ENCODE assay signal across 12 cellular contexts in genomic region chr2:130374587-130375290, GRCh38. TPM values are rescaled to one million over a fixed set of nuclear protein-coding genes. Genes with fewer than 3 reads are reported as not detected.
DNase-seq lines count a peak whose midpoint lies in the region; ATAC-seq, FAIRE-seq and TF ChIP-seq lines count a peak whose summit lies in the region.
"Had no signal": no experiment of that assay in that cellular context is flagged by ENCODE, and none has a peak within 500 bp of the region (broad histone marks: within the 10 kb centered on the region; RNA-seq: fewer than 3 reads in every experiment).

No MANE protein-coding gene starts in this region.

- peaks cover 15% of the 10 kb centered on the region for H3K36me3 Mint-ChIP-seq in astrocyte (ENCODE audit: low read depth, unreplicated experiment)

- BruUV-seq in HCT116 (replicated peaks; lab: Mats Ljungman, UMichigan): no TSS peak

- H3K4me1 Mint-ChIP-seq in astrocyte (ENCODE audit: low read depth, unreplicated experiment): peaks cover 24% of the 10 kb centered on the region

- H3K23ac ChIP-seq in mesenchymal stem cell (ENCODE audit: low read length in 2 of 2): peak overlapping the region in 1 of 2 experiments; percentile 46

- H3K9me2 ChIP-seq in HCT116 (ENCODE audit: insufficient read depth): no peaks in the 10 kb centered on the region

- TF ChIP-seq CTCF in HCT116 (IDR thresholded peaks at IDR 0.05 in 2 of 3, conservative IDR thresholded peaks at IDR 0.05 in 1 of 3; ENCODE audit: borderline replicate concordance in 1 of 3, insufficient read depth in 1 of 3, low read depth in 2 of 3, low read length in 2 of 3) (no peak), astrocyte (IDR thresholded peaks at IDR 0.05; ENCODE audit: insufficient read depth, low read depth, low read length) (no peak)

- peak overlapping the region in 1 of 2 experiments; percentile 13 for H3K18ac ChIP-seq in mesenchymal stem cell (ENCODE audit: low read depth in 1 of 2, low read length in 2 of 2)

- H3K27me3 ChIP-seq in BLaER1 treated with 17β-estradiol and CSF1 and Interleukin-3, amounts not matched to agents 10 nM and 100 nM: no peaks in the 10 kb centered on the region
- H3K27me3 ChIP-seq in HCT116 (ENCODE audit: insufficient read depth, low read length) (no peaks in the 10 kb centered on the region), astrocyte (ENCODE audit: insufficient read depth, low read length) (no peaks in the 10 kb centered on the region), mesenchymal stem cell (ENCODE audit: control insufficient read depth in 1 of 2, insufficient read depth in 1 of 2, low read length in 2 of 2) (no peaks in the 10 kb centered on the region)

- peak overlapping the region; percentile 55 for H2BK15ac ChIP-seq in mesenchymal stem cell (ENCODE audit: low read depth, poor library complexity, severe bottlenecking)

- peak overlapping the region; percentile 38 for H2AK5ac ChIP-seq in mesenchymal stem cell (ENCODE audit: low read length, severe bottlenecking)

- FAIRE-seq in astrocyte (lab: Jason Lieb, UNC): no peak
- FAIRE-seq: H1, small intestine had no signal

- CTCF ChIA-PET in HCT116 (lab: Charles Lee): interaction anchor here (2.6 kb wide), 1 partner anchor 32 kb away, joined by 12 read pairs; the partner anchor contains the start of gene IMP4

- H4K8ac ChIP-seq in mesenchymal stem cell (ENCODE audit: low read length): peak overlapping the region; percentile 71

- no peak overlapping the region for H2BK5ac ChIP-seq in mesenchymal stem cell (ENCODE audit: low read depth, low read length, poor library complexity, severe bottlenecking)

- intact Hi-C loops in HCT116 (cut with micrococcal nuclease): loop anchor here (5.0 kb wide), 1 partner anchor 42 kb away; no protein-coding TSS in a partner anchor

- H3K27ac Mint-ChIP-seq in astrocyte (ENCODE audit: unreplicated experiment): peak overlapping the region; percentile 73

- no peak for TF ChIP-seq RAD21 in HCT116 (IDR thresholded peaks at IDR 0.05; ENCODE audit: low read depth)

- H3K4me1 ChIP-seq in BLaER1 treated with 17β-estradiol and CSF1 and Interleukin-3, amounts not matched to agents 10 nM and 100 nM: peaks cover 70 to 91% (median 85%) of the 10 kb centered on the region in 10 experiments
- H3K4me1 ChIP-seq in HCT116 (ENCODE audit: control insufficient read depth in 1 of 2, insufficient read depth in 2 of 2, low read length in 2 of 2): peaks cover 17 to 32% of the 10 kb centered on the region in 2 experiments; a peak in 3 of 4 replicates
- peaks cover 26% of the 10 kb centered on the region for H3K4me1 ChIP-seq in astrocyte (ENCODE audit: insufficient read depth, low read length)
- H3K4me1 ChIP-seq in mesenchymal stem cell (ENCODE audit: control insufficient read depth, insufficient read depth, low read depth, low read length): peaks cover 23% of the 10 kb centered on the region

- H2AFZ ChIP-seq in HCT116 (ENCODE audit: low read depth, low read length, poor library complexity, severe bottlenecking) (no peak overlapping the region), astrocyte (ENCODE audit: low read depth, low read length) (no peak overlapping the region), mesenchymal stem cell (ENCODE audit: low read depth, low read length) (no peak overlapping the region)

- no peak for TF ChIP-seq POLR2A in HCT116 (IDR thresholded peaks at IDR 0.05; ENCODE audit: borderline replicate concordance, extremely low read depth, insufficient read depth, insufficient read length)

- peaks cover 0 to 56% (median 25%) of the 10 kb centered on the region in 11 experiments; a peak in 16 of 22 replicates for H4K20me1 ChIP-seq in BLaER1 treated with 17β-estradiol and CSF1 and Interleukin-3, amounts not matched to agents 10 nM and 100 nM
- H4K20me1 ChIP-seq in HCT116 (ENCODE audit: insufficient read depth) (no peaks in the 10 kb centered on the region), astrocyte (ENCODE audit: insufficient read depth, low read length) (peaks cover 47% of the 10 kb centered on the region)

- H3K27ac ChIP-seq in BLaER1 treated with 17β-estradiol and CSF1 and Interleukin-3, amounts not matched to agents 10 nM and 100 nM: peak overlapping the region in 3 of 11 experiments; percentile 3 to 88 (median 8); a peak in 3 of 22 replicates
- H3K27ac ChIP-seq in HCT116 (ENCODE audit: low read depth, low read length): no peak overlapping the region
- H3K27ac ChIP-seq in astrocyte (ENCODE audit: low read depth, low read length): no peak overlapping the region
- H3K27ac ChIP-seq in mesenchymal stem cell (ENCODE audit: low read length, poor library complexity, severe bottlenecking): no peak overlapping the region

- H3K14ac ChIP-seq in mesenchymal stem cell (ENCODE audit: low read length in 2 of 2): peak overlapping the region in 1 of 2 experiments; percentile 35

- peak overlapping the region; percentile 48 for H4K91ac ChIP-seq in mesenchymal stem cell (ENCODE audit: low read length)

- peak overlapping the region in 1 of 10 experiments; percentile 89; a peak in 2 of 20 replicates for H3K4me3 ChIP-seq in BLaER1 treated with 17β-estradiol and CSF1 and Interleukin-3, amounts not matched to agents 10 nM and 100 nM
- H3K4me3 ChIP-seq in HCT116 (replicated peaks in 1 of 2; ENCODE audit: low read depth in 1 of 2, low read length in 2 of 2) (no peak overlapping the region), astrocyte (ENCODE audit: insufficient read depth, low read depth, low read length) (no peak overlapping the region), mesenchymal stem cell (ENCODE audit: insufficient read depth in 1 of 2, low read depth in 1 of 2, low read length in 2 of 2) (peak overlapping the region in 1 of 2 experiments; percentile 46)

- H3K9me3 ChIP-seq in BLaER1 treated with 17β-estradiol and CSF1 and Interleukin-3, amounts not matched to agents 10 nM and 100 nM (replicated peaks in 1 of 11): no peaks in the 10 kb centered on the region
- H3K9me3 ChIP-seq in HCT116 (ENCODE audit: control insufficient read depth in 1 of 2, insufficient read depth in 1 of 2, low read depth in 1 of 2, low read length in 2 of 2) (no peaks in the 10 kb centered on the region), astrocyte (ENCODE audit: insufficient read depth, low read depth, low read length) (no peaks in the 10 kb centered on the region), mesenchymal stem cell (ENCODE audit: control insufficient read depth, low read length) (no peaks in the 10 kb centered on the region)

- H2BK120ac ChIP-seq in mesenchymal stem cell (ENCODE audit: low read depth, low read length): no peak overlapping the region

- RAD21 ChIA-PET in HCT116 (lab: Charles Lee; ENCODE audit: low non-redundant PET in 1 of 2, low total read pairs in 2 of 2, uncharacterized antibody in 2 of 2, unreplicated experiment in 2 of 2): no interaction called here

- no peaks in the 10 kb centered on the region for H3K27me3 Mint-ChIP-seq in astrocyte (ENCODE audit: low read depth, unreplicated experiment)

- H3K79me2 ChIP-seq in HCT116 (ENCODE audit: insufficient read depth, low read length) (0 out of 2 replicates have a peak, but pooled peaks cover 7% of the 10 kb centered on the region), astrocyte (ENCODE audit: insufficient read depth, low read length) (peaks cover 62% of the 10 kb centered on the region)

- ATAC-seq in HCT116 (no peak), GM18519 (IDR thresholded peaks at IDR 0.05; ENCODE audit: low FRiP score, unreplicated experiment) (no peak), GM18858 (IDR thresholded peaks at IDR 0.05; ENCODE audit: unreplicated experiment) (no peak)
- ATAC-seq: esophagus mucosa had no signal

- no peaks in the 10 kb centered on the region for H3K9me3 Mint-ChIP-seq in astrocyte (ENCODE audit: unreplicated experiment)

- H2BK12ac ChIP-seq in mesenchymal stem cell (ENCODE audit: low read length in 2 of 2): peak overlapping the region in 1 of 2 experiments; percentile 30

- peak overlapping the region in 5 of 11 experiments; percentile 1 to 88 (median 15); a peak in 3 of 22 replicates for H3K9ac ChIP-seq in BLaER1 treated with 17β-estradiol and CSF1 and Interleukin-3, amounts not matched to agents 10 nM and 100 nM
- H3K9ac ChIP-seq in HCT116 (ENCODE audit: low read length): no peak overlapping the region
- H3K9ac ChIP-seq in astrocyte (ENCODE audit: low read length): peak overlapping the region; percentile 28
- H3K9ac ChIP-seq in mesenchymal stem cell (ENCODE audit: low read length): peak overlapping the region; percentile 9

- DNase-seq in HCT116 (ENCODE audit: low read depth, low spot score) (no peak), astrocyte (ENCODE audit: low read depth) (peak; percentile 33), mesenchymal stem cell (peak; percentile 64), DMS79 treated with DMSO at 0.1 percent for 48 hours (lab: John Stamatoyannopoulos, UW) (no peak), germinal center (ENCODE audit: low spot score) (no peak)
- DNase-seq: anterior cingulate cortex, small intestine had no signal

- H3K4me2 ChIP-seq in BLaER1 treated with 17β-estradiol and CSF1 and Interleukin-3, amounts not matched to agents 10 nM and 100 nM: peak overlapping the region in 10 of 11 experiments; percentile 8 to 99 (median 88); a peak in 17 of 22 replicates
- peak overlapping the region; percentile 45 for H3K4me2 ChIP-seq in HCT116 (ENCODE audit: low read length)
- H3K4me2 ChIP-seq in astrocyte (ENCODE audit: low read length): peak overlapping the region; percentile 71
- H3K4me2 ChIP-seq in mesenchymal stem cell (ENCODE audit: low read length, poor library complexity, severe bottlenecking): no peak overlapping the region

- H3K79me1 ChIP-seq in mesenchymal stem cell (replicated peaks; ENCODE audit: low read length, poor library complexity, severe bottlenecking): peaks cover 44% of the 10 kb centered on the region

- peaks cover 13 to 42% (median 28%) of the 10 kb centered on the region in 11 experiments; a peak in 18 of 22 replicates for H3K36me3 ChIP-seq in BLaER1 treated with 17β-estradiol and CSF1 and Interleukin-3, amounts not matched to agents 10 nM and 100 nM
- peaks cover 0 to 6% of the 10 kb centered on the region in 2 experiments; a peak in 1 of 4 replicates for H3K36me3 ChIP-seq in HCT116 (ENCODE audit: control insufficient read depth in 1 of 2, insufficient read depth in 2 of 2, low read length in 2 of 2)
- H3K36me3 ChIP-seq in astrocyte (ENCODE audit: insufficient read depth, low read length): peaks cover 4% of the 10 kb centered on the region
- peaks cover 24 to 25% of the 10 kb centered on the region in 2 experiments for H3K36me3 ChIP-seq in mesenchymal stem cell (ENCODE audit: control insufficient read depth in 1 of 2, insufficient read depth in 2 of 2, low read depth in 1 of 2, low read length in 2 of 2)

- POLR2A ChIA-PET in HCT116 (lab: Charles Lee): no interaction called here

- H3K4me3 Mint-ChIP-seq in astrocyte (ENCODE audit: unreplicated experiment): peak overlapping the region; percentile 87

- 65% methylated on average over 4 of the region's 9 CpGs for WGBS in mesenchymal stem cell

- peak overlapping the region in 1 of 2 experiments; percentile 43 for H3K4ac ChIP-seq in mesenchymal stem cell (ENCODE audit: low read depth in 1 of 2, low read length in 2 of 2)

RNA-seq across cellular contexts. Expression of gene PTPN18, which starts 18.9 kb away (rescaled TPM):
- total RNA-seq in HCT116 (2021; ENCODE audit: unreplicated experiment) (52.4 TPM), astrocyte (9.9 and 10.4 TPM in 2 replicates)
- polyA plus RNA-seq in HCT116 (2012): 27.1 and 27.9 TPM in 2 replicates
- polyA plus RNA-seq in mesenchymal stem cell (2013, experiment 1 of 2): 17.3 TPM
- polyA plus RNA-seq in mesenchymal stem cell (2013, experiment 2 of 2): 17.3 TPM

RNA-seq across cellular contexts. Expression of gene IMP4, which starts 32.0 kb away (rescaled TPM):
- total RNA-seq in HCT116 (2021; ENCODE audit: unreplicated experiment) (121 TPM), astrocyte (65.5 and 78.9 TPM in 2 replicates)
- polyA plus RNA-seq in HCT116 (2012): 136 and 146 TPM in 2 replicates
- 65.5 TPM for polyA plus RNA-seq in mesenchymal stem cell (2013, experiment 1 of 2)
- 61.8 TPM for polyA plus RNA-seq in mesenchymal stem cell (2013, experiment 2 of 2)

Comparison
In these comparisons a context has a peak if more than half of its experiments do, and no peak if none do; other contexts are left out.
1. DNase-seq: peak in astrocyte (single experiment) and mesenchymal stem cell (single experiment); none in HCT116 (single experiment), DMS79 treated with DMSO at 0.1 percent for 48 hours (single experiment) and germinal center (single experiment).